Comparison of ENCODE assay signal across 12 cellular contexts in genomic region chr12:123916729-123917128, GRCh38. TPM values are rescaled to one million over a fixed set of nuclear protein-coding genes. Genes with fewer than 3 reads are reported as not detected.
DNase-seq lines count a peak whose midpoint lies in the region; ATAC-seq and TF ChIP-seq lines count a peak whose summit lies in the region.
"Had no signal": no experiment of that assay in that cellular context is flagged by ENCODE, and none has a peak within 500 bp of the region (broad histone marks: within the 10 kb centered on the region; RNA-seq: fewer than 3 reads in every experiment).

No MANE protein-coding gene starts in this region.

- no peak overlapping the region for H3K27ac Mint-ChIP-seq in activated CD8-positive, alpha-beta T cell treated with anti-CD3 and anti-CD28 coated beads, Interleukin-2, amount 10 ng/mL, durations not matched to agents 7 days and 5 days
- H3K27ac Mint-ChIP-seq in activated T-helper 2 cell treated with anti-CD3 and anti-CD28 coated beads, Interferon-gamma antibody, Interleukin-2, Interleukin-4, amounts not matched to agents 10 μg/mL and 5 μg/mL and 100 μg/mL, durations not matched to agents 14 hours and 24 hours and 36 hours = no peak overlapping the region

- no peak for ATAC-seq in activated CD8-positive, alpha-beta T cell treated with anti-CD3 and anti-CD28 coated beads, Interleukin-2, amount 10 ng/mL, durations not matched to agents 7 days and 5 days
- ATAC-seq: gastrocnemius medialis had no signal

- H3K27me3 Mint-ChIP-seq in activated CD8-positive, alpha-beta T cell treated with anti-CD3 and anti-CD28 coated beads, Interleukin-2, amount 10 ng/mL, durations not matched to agents 7 days and 5 days (ENCODE audit: low read depth) = peaks cover 3% of the 10 kb centered on the region
- H3K27me3 Mint-ChIP-seq in activated T-helper 2 cell treated with anti-CD3 and anti-CD28 coated beads, Interferon-gamma antibody, Interleukin-2, Interleukin-4, amounts not matched to agents 10 μg/mL and 5 μg/mL and 100 μg/mL, durations not matched to agents 14 hours and 24 hours and 36 hours (ENCODE audit: low read depth) = peaks cover 6% of the 10 kb centered on the region

- peak; percentile 44 for DNase-seq in HPDE6-E6E7 (ENCODE audit: extremely low spot score)
- peak; percentile 38 for DNase-seq in activated CD8-positive, alpha-beta T cell treated with anti-CD3 and anti-CD28 coated beads, Interleukin-2, amount 10 ng/mL, durations not matched to agents 7 days and 5 days
- peak; percentile 26 to 47 for DNase-seq in foreskin fibroblast
- peak; percentile 30 for DNase-seq in stimulated activated CD8-positive, alpha-beta memory T cell treated with anti-CD3 and anti-CD28 coated beads, Interleukin-12 subunit alpha, Interleukin-12 subunit beta, amount 100 ng/mL, for 1 hour (ENCODE audit: low read depth)
- DNase-seq in coronary artery (ENCODE audit: low spot score) = no peak
- DNase-seq in cerebellar cortex (ENCODE audit: low spot score) = no peak
- DNase-seq in activated T-helper 2 cell treated with anti-CD3 and anti-CD28 coated beads, Interferon-gamma antibody, Interleukin-2, Interleukin-4, amounts not matched to agents 10 μg/mL and 5 μg/mL and 100 μg/mL, durations not matched to agents 14 hours and 24 hours and 36 hours (ENCODE audit: low spot score) = no peak
- no peak for DNase-seq in NOMO-1 treated with dmso at 0.1 percent for 144 hours (lab: John Stamatoyannopoulos, UW; ENCODE audit: unreplicated experiment)
- DNase-seq: central memory CD4-positive, alpha-beta T cell; gastrocnemius medialis; NCI-H2171 had no signal

- H3K4me3 Mint-ChIP-seq in activated CD8-positive, alpha-beta T cell treated with anti-CD3 and anti-CD28 coated beads, Interleukin-2, amount 10 ng/mL, durations not matched to agents 7 days and 5 days = no peak overlapping the region
- H3K4me3 Mint-ChIP-seq in activated T-helper 2 cell treated with anti-CD3 and anti-CD28 coated beads, Interferon-gamma antibody, Interleukin-2, Interleukin-4, amounts not matched to agents 10 μg/mL and 5 μg/mL and 100 μg/mL, durations not matched to agents 14 hours and 24 hours and 36 hours (ENCODE audit: low read depth) = no peak overlapping the region

- CTCF ChIA-PET in activated CD8-positive, alpha-beta T cell treated with anti-CD3 and anti-CD28 coated beads, Interleukin-2, amount 10 ng/mL, durations not matched to agents 7 days and 5 days (lab: Charles Lee) = interaction anchor here (1.3 to 3.2 kb wide), 2 partner anchors 12 to 67 kb away, joined by 3 to 11 read pairs; no protein-coding TSS in a partner anchor

- intact Hi-C loops in activated T-helper 2 cell treated with anti-CD3 and anti-CD28 coated beads, Interferon-gamma antibody, Interleukin-2, Interleukin-4, amounts not matched to agents 10 μg/mL and 5 μg/mL and 100 μg/mL, durations not matched to agents 14 hours and 24 hours and 36 hours (cut with micrococcal nuclease) = no loop called here

- no peak overlapping the region for H3K4me3 ChIP-seq in foreskin fibroblast (ENCODE audit: low read depth in 1 of 2, low read length in 2 of 2)
- no peak overlapping the region for H3K4me3 ChIP-seq in coronary artery
- H3K4me3 ChIP-seq: gastrocnemius medialis had no signal

- TF ChIP-seq CTCF in foreskin fibroblast (IDR thresholded peaks at IDR 0.05; ENCODE audit: low read depth, low read length) = no peak
- no peak for TF ChIP-seq CTCF in coronary artery (IDR thresholded peaks at IDR 0.05)

- no peaks in the 10 kb centered on the region for H3K9me3 Mint-ChIP-seq in activated CD8-positive, alpha-beta T cell treated with anti-CD3 and anti-CD28 coated beads, Interleukin-2, amount 10 ng/mL, durations not matched to agents 7 days and 5 days (ENCODE audit: insufficient read depth)
- no peaks in the 10 kb centered on the region for H3K9me3 Mint-ChIP-seq in activated T-helper 2 cell treated with anti-CD3 and anti-CD28 coated beads, Interferon-gamma antibody, Interleukin-2, Interleukin-4, amounts not matched to agents 10 μg/mL and 5 μg/mL and 100 μg/mL, durations not matched to agents 14 hours and 24 hours and 36 hours

- no peaks in the 10 kb centered on the region for H3K36me3 Mint-ChIP-seq in activated CD8-positive, alpha-beta T cell treated with anti-CD3 and anti-CD28 coated beads, Interleukin-2, amount 10 ng/mL, durations not matched to agents 7 days and 5 days (ENCODE audit: low read depth)
- H3K36me3 Mint-ChIP-seq in activated T-helper 2 cell treated with anti-CD3 and anti-CD28 coated beads, Interferon-gamma antibody, Interleukin-2, Interleukin-4, amounts not matched to agents 10 μg/mL and 5 μg/mL and 100 μg/mL, durations not matched to agents 14 hours and 24 hours and 36 hours (ENCODE audit: low read depth) = no peaks in the 10 kb centered on the region

- POLR2A ChIA-PET in activated CD8-positive, alpha-beta T cell treated with anti-CD3 and anti-CD28 coated beads, Interleukin-2, amount 10 ng/mL, durations not matched to agents 7 days and 5 days (lab: Charles Lee) = interaction anchor here (0.6 kb wide), 1 partner anchor 171 kb away, joined by 3 read pairs; no protein-coding TSS in a partner anchor

- H3K27ac ChIP-seq in coronary artery = no peak overlapping the region
- H3K27ac ChIP-seq: gastrocnemius medialis, KMS-11 had no signal

- H3K4me1 Mint-ChIP-seq in activated CD8-positive, alpha-beta T cell treated with anti-CD3 and anti-CD28 coated beads, Interleukin-2, amount 10 ng/mL, durations not matched to agents 7 days and 5 days (ENCODE audit: low read depth) = peaks cover 5% of the 10 kb centered on the region
- H3K4me1 Mint-ChIP-seq in activated T-helper 2 cell treated with anti-CD3 and anti-CD28 coated beads, Interferon-gamma antibody, Interleukin-2, Interleukin-4, amounts not matched to agents 10 μg/mL and 5 μg/mL and 100 μg/mL, durations not matched to agents 14 hours and 24 hours and 36 hours (ENCODE audit: low read depth) = peaks cover 9% of the 10 kb centered on the region

RNA-seq across cellular contexts. Expression of gene CCDC92, which starts 55.9 kb away (rescaled TPM):
- 10 to 100 TPM; 14.8 to 16.2 TPM for total RNA-seq in activated CD8-positive, alpha-beta T cell treated with anti-CD3 and anti-CD28 coated beads, Interleukin-2, amount 10 ng/mL, durations not matched to agents 7 days and 5 days
- total RNA-seq in activated T-helper 2 cell treated with anti-CD3 and anti-CD28 coated beads, Interferon-gamma antibody, Interleukin-2, Interleukin-4, amounts not matched to agents 10 μg/mL and 5 μg/mL and 100 μg/mL, durations not matched to agents 14 hours and 24 hours and 36 hours = 11.8 and 12.8 TPM in 2 replicates

RNA-seq across cellular contexts. Expression of gene ZNF664, which starts 56.3 kb away (rescaled TPM):
- total RNA-seq in activated CD8-positive, alpha-beta T cell treated with anti-CD3 and anti-CD28 coated beads, Interleukin-2, amount 10 ng/mL, durations not matched to agents 7 days and 5 days = 10 to 100 TPM; 39.8 to 41.4 TPM
- total RNA-seq in activated T-helper 2 cell treated with anti-CD3 and anti-CD28 coated beads, Interferon-gamma antibody, Interleukin-2, Interleukin-4, amounts not matched to agents 10 μg/mL and 5 μg/mL and 100 μg/mL, durations not matched to agents 14 hours and 24 hours and 36 hours = 63.3 and 66.2 TPM in 2 replicates

Comparison
In these comparisons a context has a peak if more than half of its experiments do, and no peak if none do; other contexts are left out.
1. DNase-seq: peak in HPDE6-E6E7 (single experiment), activated CD8-positive, alpha-beta T cell treated with anti-CD3 and anti-CD28 coated beads, Interleukin-2, amount 10 ng/mL, durations not matched to agents 7 days and 5 days (single experiment), foreskin fibroblast (2 of 2) and stimulated activated CD8-positive, alpha-beta memory T cell treated with anti-CD3 and anti-CD28 coated beads, Interleukin-12 subunit alpha, Interleukin-12 subunit beta, amount 100 ng/mL, for 1 hour (single experiment); none in coronary artery (single experiment), cerebellar cortex (single experiment), activated T-helper 2 cell treated with anti-CD3 and anti-CD28 coated beads, Interferon-gamma antibody, Interleukin-2, Interleukin-4, amounts not matched to agents 10 μg/mL and 5 μg/mL and 100 μg/mL, durations not matched to agents 14 hours and 24 hours and 36 hours (single experiment) and NOMO-1 treated with dmso at 0.1 percent for 144 hours (single experiment).